1 cellular context compared by ENCODE assay signal in the genomic region with DNA sequence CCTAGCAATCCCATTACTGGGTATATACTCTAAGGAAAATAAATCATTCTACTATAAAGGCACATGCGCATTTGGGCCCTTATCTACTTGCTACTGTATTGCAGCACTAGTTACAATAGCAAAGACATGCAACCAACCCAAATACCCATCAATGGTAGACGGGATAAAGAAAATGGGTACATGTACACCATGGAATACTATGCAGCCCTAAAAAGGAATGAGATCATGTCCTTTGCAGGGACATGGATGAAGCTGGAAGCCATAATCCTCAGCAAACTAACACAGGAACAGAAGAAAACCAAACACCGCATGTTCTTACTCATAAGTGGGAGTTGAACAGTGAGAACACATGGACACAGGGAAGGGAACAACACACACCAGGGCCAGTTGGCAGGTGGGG. TPM values are rescaled to one million over a fixed set of nuclear protein-coding genes. Genes with fewer than 3 reads are reported as not detected.
"Had no signal": no experiment of that assay in that cellular context is flagged by ENCODE, and none has a peak within 500 bp of the region (broad histone marks: within the 10 kb centered on the region; RNA-seq: fewer than 3 reads in every experiment).

No MANE protein-coding gene starts in this region.

RNA-seq across cellular contexts. Expression of gene CATSPERB, which starts 54.2 kb away (rescaled TPM):
- total RNA-seq: activated CD8-positive, alpha-beta memory T cell treated with anti-CD3 and anti-CD28 coated beads for 36 hours had no signal
